2 cellular contexts compared by ENCODE assay signal in the genomic region with DNA sequence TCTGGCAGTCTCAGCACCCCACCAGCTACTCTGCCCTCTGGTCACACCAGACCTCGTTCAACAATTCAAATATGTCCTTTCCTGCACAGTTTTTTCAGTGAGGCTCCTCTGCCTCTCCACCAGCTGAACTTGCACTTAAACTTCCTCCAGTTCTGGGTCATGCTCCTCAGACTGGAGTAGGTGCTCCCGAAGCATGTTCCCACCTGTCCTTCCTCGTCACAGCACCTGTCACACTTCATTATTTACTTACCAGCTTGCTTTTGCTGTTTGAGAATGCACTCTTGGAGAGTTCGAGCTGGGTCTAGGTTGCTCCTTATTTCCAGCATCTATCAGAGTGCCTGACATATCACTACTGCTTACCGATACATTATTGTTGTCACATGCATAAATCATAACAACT.
TF ChIP-seq lines count a peak whose summit lies in the region.

No MANE protein-coding gene starts in this region.

TF ChIP-seq in H1, 55 proteins besides CTCF, POLR2A, EP300 and RAD21 (continued from another document):
- TF ChIP-seq POLR2AphosphoS5 (IDR thresholded peaks at IDR 0.05; ENCODE audit: low read depth, low read length) (no peak), ZNF274 (IDR thresholded peaks at IDR 0.05; ENCODE audit: borderline replicate concordance, extremely low read depth, low read length) (no peak)

TF ChIP-seq in WTC11, 78 proteins besides CTCF, POLR2A, EP300 and RAD21:
- TF ChIP-seq CBFB (CRISPR knock-in tag; IDR thresholded peaks at IDR 0.05; ENCODE audit: low read depth) = no peak
- TF ChIP-seq SMAD4 (CRISPR knock-in tag; IDR thresholded peaks at IDR 0.05) = no peak
- no peak for TF ChIP-seq ZNF219 (CRISPR knock-in tag; IDR thresholded peaks at IDR 0.05; ENCODE audit: borderline replicate concordance)
- TF ChIP-seq ZNF138 (CRISPR knock-in tag; conservative IDR thresholded peaks at IDR 0.05) = no peak
- TF ChIP-seq, protein P1, sequence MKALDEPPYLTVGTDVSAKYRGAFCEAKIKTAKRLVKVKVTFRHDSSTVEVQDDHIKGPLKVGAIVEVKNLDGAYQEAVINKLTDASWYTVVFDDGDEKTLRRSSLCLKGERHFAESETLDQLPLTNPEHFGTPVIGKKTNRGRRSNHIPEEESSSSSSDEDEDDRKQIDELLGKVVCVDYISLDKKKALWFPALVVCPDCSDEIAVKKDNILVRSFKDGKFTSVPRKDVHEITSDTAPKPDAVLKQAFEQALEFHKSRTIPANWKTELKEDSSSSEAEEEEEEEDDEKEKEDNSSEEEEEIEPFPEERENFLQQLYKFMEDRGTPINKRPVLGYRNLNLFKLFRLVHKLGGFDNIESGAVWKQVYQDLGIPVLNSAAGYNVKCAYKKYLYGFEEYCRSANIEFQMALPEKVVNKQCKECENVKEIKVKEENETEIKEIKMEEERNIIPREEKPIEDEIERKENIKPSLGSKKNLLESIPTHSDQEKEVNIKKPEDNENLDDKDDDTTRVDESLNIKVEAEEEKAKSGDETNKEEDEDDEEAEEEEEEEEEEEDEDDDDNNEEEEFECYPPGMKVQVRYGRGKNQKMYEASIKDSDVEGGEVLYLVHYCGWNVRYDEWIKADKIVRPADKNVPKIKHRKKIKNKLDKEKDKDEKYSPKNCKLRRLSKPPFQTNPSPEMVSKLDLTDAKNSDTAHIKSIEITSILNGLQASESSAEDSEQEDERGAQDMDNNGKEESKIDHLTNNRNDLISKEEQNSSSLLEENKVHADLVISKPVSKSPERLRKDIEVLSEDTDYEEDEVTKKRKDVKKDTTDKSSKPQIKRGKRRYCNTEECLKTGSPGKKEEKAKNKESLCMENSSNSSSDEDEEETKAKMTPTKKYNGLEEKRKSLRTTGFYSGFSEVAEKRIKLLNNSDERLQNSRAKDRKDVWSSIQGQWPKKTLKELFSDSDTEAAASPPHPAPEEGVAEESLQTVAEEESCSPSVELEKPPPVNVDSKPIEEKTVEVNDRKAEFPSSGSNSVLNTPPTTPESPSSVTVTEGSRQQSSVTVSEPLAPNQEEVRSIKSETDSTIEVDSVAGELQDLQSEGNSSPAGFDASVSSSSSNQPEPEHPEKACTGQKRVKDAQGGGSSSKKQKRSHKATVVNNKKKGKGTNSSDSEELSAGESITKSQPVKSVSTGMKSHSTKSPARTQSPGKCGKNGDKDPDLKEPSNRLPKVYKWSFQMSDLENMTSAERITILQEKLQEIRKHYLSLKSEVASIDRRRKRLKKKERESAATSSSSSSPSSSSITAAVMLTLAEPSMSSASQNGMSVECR (CRISPR knock-in tag; IDR thresholded peaks at IDR 0.05; ENCODE audit: borderline replicate concordance) = no peak
- TF ChIP-seq, protein P2, sequence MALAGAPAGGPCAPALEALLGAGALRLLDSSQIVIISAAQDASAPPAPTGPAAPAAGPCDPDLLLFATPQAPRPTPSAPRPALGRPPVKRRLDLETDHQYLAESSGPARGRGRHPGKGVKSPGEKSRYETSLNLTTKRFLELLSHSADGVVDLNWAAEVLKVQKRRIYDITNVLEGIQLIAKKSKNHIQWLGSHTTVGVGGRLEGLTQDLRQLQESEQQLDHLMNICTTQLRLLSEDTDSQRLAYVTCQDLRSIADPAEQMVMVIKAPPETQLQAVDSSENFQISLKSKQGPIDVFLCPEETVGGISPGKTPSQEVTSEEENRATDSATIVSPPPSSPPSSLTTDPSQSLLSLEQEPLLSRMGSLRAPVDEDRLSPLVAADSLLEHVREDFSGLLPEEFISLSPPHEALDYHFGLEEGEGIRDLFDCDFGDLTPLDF (CRISPR knock-in tag; IDR thresholded peaks at IDR 0.05) = no peak
- TF ChIP-seq, protein P3, sequence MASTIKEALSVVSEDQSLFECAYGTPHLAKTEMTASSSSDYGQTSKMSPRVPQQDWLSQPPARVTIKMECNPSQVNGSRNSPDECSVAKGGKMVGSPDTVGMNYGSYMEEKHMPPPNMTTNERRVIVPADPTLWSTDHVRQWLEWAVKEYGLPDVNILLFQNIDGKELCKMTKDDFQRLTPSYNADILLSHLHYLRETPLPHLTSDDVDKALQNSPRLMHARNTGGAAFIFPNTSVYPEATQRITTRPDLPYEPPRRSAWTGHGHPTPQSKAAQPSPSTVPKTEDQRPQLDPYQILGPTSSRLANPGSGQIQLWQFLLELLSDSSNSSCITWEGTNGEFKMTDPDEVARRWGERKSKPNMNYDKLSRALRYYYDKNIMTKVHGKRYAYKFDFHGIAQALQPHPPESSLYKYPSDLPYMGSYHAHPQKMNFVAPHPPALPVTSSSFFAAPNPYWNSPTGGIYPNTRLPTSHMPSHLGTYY (CRISPR knock-in tag; IDR thresholded peaks at IDR 0.05) = no peak
